20 cellular contexts compared by ENCODE assay signal in genomic region chr5:4942831-4943178, GRCh38.
"Had no signal": no experiment of that assay in that cellular context is flagged by ENCODE, and none has a peak within 500 bp of the region (broad histone marks: within the 10 kb centered on the region; RNA-seq: fewer than 3 reads in every experiment).

No MANE protein-coding gene starts in this region.

- ATAC-seq: activated T-cell treated with anti-CD3 and anti-CD28 coated beads, Interleukin-2, amount 50 U/mL, for 4 hours; gastrocnemius medialis; stimulated activated naive B cell treated with anti-CD40 and anti-IgM and Interleukin-4, amounts not matched to agents 10 μg/mL and 1 μg/mL and 100 μg/mL, for 72 hours had no signal

- H3K27ac ChIP-seq: colonic mucosa, dorsolateral prefrontal cortex, esophagus squamous epithelium, gastrocnemius medialis, sigmoid colon, transverse colon, vagina had no signal

- DNase-seq: activated CD4-positive, alpha-beta T cell treated with anti-CD3 and anti-CD28 coated beads for 4 hours; activated CD4-positive, CD25-positive, alpha-beta regulatory T cell; activated naive CD4-positive, alpha-beta T cell; activated naive CD8-positive, alpha-beta T cell treated with anti-CD3 and anti-CD28 coated beads for 36 hours; activated T-cell treated with anti-CD3 and anti-CD28 coated beads, Interleukin-2, amount 50 U/mL, for 4 hours; colonic mucosa; esophagus squamous epithelium; gastrocnemius medialis; hippocampal formation; islet precursor cell; left cardiac atrium; naive B cell; sigmoid colon; stimulated activated naive B cell treated with anti-CD40 and anti-IgM and Interleukin-4, amounts not matched to agents 10 μg/mL and 1 μg/mL and 100 μg/mL, for 72 hours; transverse colon had no signal

- H3K4me1 ChIP-seq: colonic mucosa, esophagus squamous epithelium, gastrocnemius medialis, transverse colon, vagina had no signal

- FAIRE-seq: astrocyte, TTC549 had no signal

- H3K4me2 ChIP-seq: smooth muscle cell had no signal

- H3K4me3 ChIP-seq: colonic mucosa, dorsolateral prefrontal cortex, esophagus squamous epithelium, gastrocnemius medialis, sigmoid colon, smooth muscle cell, transverse colon, vagina had no signal

- H3K27me3 ChIP-seq: colonic mucosa, esophagus squamous epithelium, gastrocnemius medialis, sigmoid colon, transverse colon, vagina had no signal

- H3K9me3 ChIP-seq: colonic mucosa, esophagus squamous epithelium, gastrocnemius medialis, sigmoid colon, transverse colon, vagina had no signal

- H3K36me3 ChIP-seq: colonic mucosa, esophagus squamous epithelium, gastrocnemius medialis, sigmoid colon, transverse colon, vagina had no signal
